In genomic region chr5:11181940-11182339, GRCh38 we compare ENCODE assay signal across 23 cellular contexts.
"Had no signal": no experiment of that assay in that cellular context is flagged by ENCODE, and none has a peak within 500 bp of the region (broad histone marks: within the 10 kb centered on the region; RNA-seq: fewer than 3 reads in every experiment).

No MANE protein-coding gene starts in this region.

- H3K27me3 Mint-ChIP-seq: activated B cell treated with CpG ODN at 0.5 μM for 24 hours; activated naive CD8-positive, alpha-beta T cell treated with anti-CD3 and anti-CD28 coated beads for 36 hours had no signal

- H3K4me1 Mint-ChIP-seq: activated naive CD8-positive, alpha-beta T cell treated with anti-CD3 and anti-CD28 coated beads for 36 hours; immature natural killer cell; nephron had no signal

- H3K27ac Mint-ChIP-seq: activated B cell treated with CpG ODN at 0.5 μM for 24 hours; activated CD4-positive, alpha-beta T cell treated with anti-CD3 and anti-CD28 coated beads for 36 hours; activated naive CD8-positive, alpha-beta T cell treated with anti-CD3 and anti-CD28 coated beads for 36 hours; activated T-cell treated with anti-CD3 and anti-CD28 coated beads, Interleukin-2, amount 50 U/mL, for 24 hours; activated T-helper 2 cell treated with anti-CD3 and anti-CD28 coated beads, Interferon-gamma antibody, Interleukin-2, Interleukin-4, amounts not matched to agents 10 μg/mL and 5 μg/mL and 100 μg/mL, durations not matched to agents 14 hours and 24 hours and 36 hours; nephron had no signal

- H3K36me3 ChIP-seq: right lobe of liver, stomach, suprapubic skin, transverse colon had no signal

- H3K4me1 ChIP-seq: parathyroid adenoma, right lobe of liver, suprapubic skin, transverse colon had no signal

- ATAC-seq: activated CD4-positive, alpha-beta T cell treated with anti-CD3 and anti-CD28 coated beads for 36 hours had no signal

- H3K4me3 Mint-ChIP-seq: activated B cell treated with CpG ODN at 0.5 μM for 24 hours; activated CD4-positive, alpha-beta T cell treated with anti-CD3 and anti-CD28 coated beads for 36 hours; activated naive CD8-positive, alpha-beta T cell treated with anti-CD3 and anti-CD28 coated beads for 36 hours; activated T-cell treated with anti-CD3 and anti-CD28 coated beads, Interleukin-2, amount 50 U/mL, for 24 hours; immature natural killer cell; nephron had no signal

- H3K4me3 ChIP-seq: hepatocyte, right lobe of liver, skin epidermis, stomach, suprapubic skin, transverse colon had no signal

- DNase-seq: activated B cell treated with CpG ODN at 0.5 μM for 24 hours; activated CD4-positive, alpha-beta T cell treated with anti-CD3 and anti-CD28 coated beads for 36 hours; activated CD4-positive, alpha-beta T cell treated with anti-CD3 and anti-CD28 coated beads, Interleukin-2, amount 50 U/mL, for 4 hours; activated CD8-positive, alpha-beta memory T cell treated with anti-CD3 and anti-CD28 coated beads for 24 hours; activated CD8-positive, alpha-beta memory T cell treated with anti-CD3 and anti-CD28 coated beads, Interleukin-2, amount 50 U/mL, for 4 hours; activated naive CD4-positive, alpha-beta T cell treated with Interleukin-2 at 50 U/mL for 16 hours; activated naive CD8-positive, alpha-beta T cell treated with anti-CD3 and anti-CD28 coated beads for 36 hours; activated T-cell treated with anti-CD3 and anti-CD28 coated beads, Interleukin-2, amount 50 U/mL, for 24 hours; cerebellar nuclear complex; cortex of kidney; glutamatergic neuron; right lobe of liver; stimulated activated CD4-positive, alpha-beta T cell treated with anti-CD3 and anti-CD28 coated beads, Interleukin-1b, Interleukin-23, amount 100 ng/mL, for 48 hours; stomach; T-helper 9 cell; transverse colon had no signal

- H3K36me3 Mint-ChIP-seq: activated naive CD8-positive, alpha-beta T cell treated with anti-CD3 and anti-CD28 coated beads for 36 hours; immature natural killer cell had no signal

- H3K9me3 Mint-ChIP-seq: activated B cell treated with CpG ODN at 0.5 μM for 24 hours; activated naive CD8-positive, alpha-beta T cell treated with anti-CD3 and anti-CD28 coated beads for 36 hours; activated T-cell treated with anti-CD3 and anti-CD28 coated beads, Interleukin-2, amount 50 U/mL, for 24 hours; activated T-helper 2 cell treated with anti-CD3 and anti-CD28 coated beads, Interferon-gamma antibody, Interleukin-2, Interleukin-4, amounts not matched to agents 10 μg/mL and 5 μg/mL and 100 μg/mL, durations not matched to agents 14 hours and 24 hours and 36 hours; immature natural killer cell; nephron had no signal

- H3K9me3 ChIP-seq: right lobe of liver, stomach, suprapubic skin, transverse colon had no signal

- H3K27me3 ChIP-seq: hepatocyte, right lobe of liver, stomach, suprapubic skin, transverse colon had no signal

- H3K27ac ChIP-seq: hepatocyte, parathyroid adenoma, right lobe of liver, skin epidermis, stomach, suprapubic skin, transverse colon had no signal
